9 cellular contexts compared by ENCODE assay signal in the genomic region with DNA sequence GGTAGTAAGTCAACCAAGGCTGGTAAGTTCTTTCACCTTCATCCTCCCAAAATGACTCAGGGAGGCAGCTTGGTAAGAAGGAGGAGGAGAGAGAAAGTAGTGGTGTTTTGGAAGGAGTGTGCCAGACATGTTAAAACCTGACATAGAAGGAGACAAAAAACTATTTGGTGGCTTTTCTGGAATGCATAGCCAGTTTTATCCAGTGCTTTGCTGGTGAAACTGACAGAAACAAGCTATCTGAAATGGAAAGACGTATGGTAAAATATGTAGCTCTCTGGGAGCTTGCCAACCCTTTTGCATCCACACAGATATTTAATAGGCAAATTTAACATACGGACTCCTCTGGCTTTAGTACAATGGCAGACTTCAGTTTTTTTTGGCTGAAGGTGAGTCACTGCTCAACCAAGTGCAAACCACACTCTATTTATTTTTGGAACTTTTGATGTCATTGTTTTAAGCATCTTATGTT. TPM values are rescaled to one million over a fixed set of nuclear protein-coding genes. Genes with fewer than 3 reads are reported as not detected.
DNase-seq lines count a peak whose midpoint lies in the region; ATAC-seq and TF ChIP-seq lines count a peak whose summit lies in the region.
"Had no signal": no experiment of that assay in that cellular context is flagged by ENCODE, and none has a peak within 500 bp of the region (broad histone marks: within the 10 kb centered on the region; RNA-seq: fewer than 3 reads in every experiment).

No MANE protein-coding gene starts in this region.

- peak; percentile 83 for ATAC-seq in GM19372 (IDR thresholded peaks at IDR 0.05; ENCODE audit: low read depth, unreplicated experiment)
- peak; percentile 80 for ATAC-seq in HG03354 (IDR thresholded peaks at IDR 0.05; ENCODE audit: poor library complexity, severe bottlenecking, unreplicated experiment)
- peak; percentile 92 for ATAC-seq in activated CD8-positive, alpha-beta T cell treated with anti-CD3 and anti-CD28 coated beads for 36 hours
- ATAC-seq in left cardiac atrium: no peak
- ATAC-seq: K562 had no signal

- peaks cover 73 to 87% of the 10 kb centered on the region in 2 donors for H3K36me3 Mint-ChIP-seq in CD4-positive, alpha-beta memory T cell
- peaks cover 68% of the 10 kb centered on the region for H3K36me3 Mint-ChIP-seq in activated CD8-positive, alpha-beta T cell treated with anti-CD3 and anti-CD28 coated beads for 36 hours (ENCODE audit: low read depth)

- peaks cover 0 to 1% (median 0%) of the 10 kb centered on the region in 8 donors for H3K9me3 Mint-ChIP-seq in CD4-positive, alpha-beta memory T cell
- no peaks in the 10 kb centered on the region for H3K9me3 Mint-ChIP-seq in activated CD8-positive, alpha-beta T cell treated with anti-CD3 and anti-CD28 coated beads for 36 hours

- POLR2A ChIA-PET in CD4-positive, alpha-beta memory T cell (lab: Charles Lee; ENCODE audit: partially characterized antibody): interaction anchor here (1.2 to 1.3 kb wide), 2 partner anchors 21 to 35 kb away, joined by 4 to 5 read pairs; no protein-coding TSS in a partner anchor
- POLR2A ChIA-PET in activated CD8-positive, alpha-beta T cell treated with anti-CD3 and anti-CD28 coated beads for 36 hours (lab: Charles Lee): no interaction called here

- peak in 3 of 5 donors; percentile 11 to 39 (median 17) for DNase-seq in CD4-positive, alpha-beta memory T cell
- peak; percentile 28 for DNase-seq in activated CD8-positive, alpha-beta T cell treated with anti-CD3 and anti-CD28 coated beads for 36 hours
- DNase-seq in myocyte (ENCODE audit: low read depth): peak; percentile 71
- DNase-seq in ecto neural progenitor cell (ENCODE audit: low spot score): no peak
- DNase-seq in left cardiac atrium: no peak
- DNase-seq in islet precursor cell: no peak

- peak overlapping the region in 1 of 8 donors; percentile 67 for H3K4me3 Mint-ChIP-seq in CD4-positive, alpha-beta memory T cell
- H3K4me3 Mint-ChIP-seq in activated CD8-positive, alpha-beta T cell treated with anti-CD3 and anti-CD28 coated beads for 36 hours: peak overlapping the region; percentile 11

- no peak overlapping the region for H3K27ac ChIP-seq in CD4-positive, alpha-beta memory T cell (ENCODE audit: low read depth, low read length)

- H3K36me3 ChIP-seq in CD4-positive, alpha-beta memory T cell (ENCODE audit: insufficient read depth, low read length): peaks cover 61% of the 10 kb centered on the region

- peak overlapping the region in 6 of 7 donors; percentile 34 to 79 (median 60) for H3K27ac Mint-ChIP-seq in CD4-positive, alpha-beta memory T cell
- H3K27ac Mint-ChIP-seq in activated CD8-positive, alpha-beta T cell treated with anti-CD3 and anti-CD28 coated beads for 36 hours: peak overlapping the region; percentile 88

- TF ChIP-seq CTCF in activated CD8-positive, alpha-beta T cell treated with anti-CD3 and anti-CD28 coated beads for 36 hours (IDR thresholded peaks at IDR 0.05): no peak

- H3K9me3 ChIP-seq in CD4-positive, alpha-beta memory T cell (ENCODE audit: control insufficient read depth in 1 of 2, low read length in 2 of 2): no peaks in the 10 kb centered on the region

- H3K4me1 ChIP-seq in CD4-positive, alpha-beta memory T cell (ENCODE audit: insufficient read depth, low read length): peaks cover 13% of the 10 kb centered on the region

- H3K27me3 Mint-ChIP-seq in CD4-positive, alpha-beta memory T cell: no peaks in the 10 kb centered on the region
- no peaks in the 10 kb centered on the region for H3K27me3 Mint-ChIP-seq in activated CD8-positive, alpha-beta T cell treated with anti-CD3 and anti-CD28 coated beads for 36 hours

- peaks cover 12 to 27% (median 20%) of the 10 kb centered on the region in 4 donors for H3K4me1 Mint-ChIP-seq in CD4-positive, alpha-beta memory T cell
- H3K4me1 Mint-ChIP-seq in activated CD8-positive, alpha-beta T cell treated with anti-CD3 and anti-CD28 coated beads for 36 hours (ENCODE audit: low read depth): peaks cover 43% of the 10 kb centered on the region

- CTCF ChIA-PET in CD4-positive, alpha-beta memory T cell (lab: Charles Lee; ENCODE audit: partially characterized antibody): no interaction called here
- CTCF ChIA-PET in activated CD8-positive, alpha-beta T cell treated with anti-CD3 and anti-CD28 coated beads for 36 hours (lab: Charles Lee): interaction anchor here (1.2 to 2.3 kb wide), 4 partner anchors 9 to 34 kb away, joined by 4 to 13 read pairs (median 6); no protein-coding TSS in a partner anchor

- H3K4me3 ChIP-seq in CD4-positive, alpha-beta memory T cell (ENCODE audit: low read length in 2 of 2): no peak overlapping the region
- H3K4me3 ChIP-seq: K562 had no signal

- H3K27me3 ChIP-seq in CD4-positive, alpha-beta memory T cell (ENCODE audit: insufficient read depth, low read length): no peaks in the 10 kb centered on the region

- intact Hi-C loops in CD4-positive, alpha-beta memory T cell (cut with micrococcal nuclease): loop anchor here (5.0 kb wide), 1 partner anchor 34 kb away; no protein-coding TSS in a partner anchor
- intact Hi-C loops in activated CD8-positive, alpha-beta T cell treated with anti-CD3 and anti-CD28 coated beads for 36 hours (cut with micrococcal nuclease): no loop called here
- intact Hi-C loops in left cardiac atrium (cut with DNase I): no loop called here

RNA-seq across cellular contexts. Expression of gene RAB14, which starts 45.4 kb away (rescaled TPM):
- total RNA-seq in CD4-positive, alpha-beta memory T cell: 10 to 100 TPM; 65.5 to 68.1 TPM
- polyA plus RNA-seq in CD4-positive, alpha-beta memory T cell: 10 to 100 TPM; 34.8 to 54.0 TPM
- 10 to 100 TPM; 54.3 to 55.5 TPM for total RNA-seq in activated CD8-positive, alpha-beta T cell treated with anti-CD3 and anti-CD28 coated beads for 36 hours
- 23.4 and 32.4 TPM in 2 replicates for total RNA-seq in myocyte
- 35.8 TPM for polyA plus RNA-seq in myocyte (2012)
- 10 to 100 TPM; 44.1 to 49.3 TPM for total RNA-seq in left cardiac atrium

Comparison
In these comparisons a context has a peak if more than half of its experiments do, and no peak if none do; other contexts are left out.
1. DNase-seq: peak in CD4-positive, alpha-beta memory T cell (3 of 5), activated CD8-positive, alpha-beta T cell treated with anti-CD3 and anti-CD28 coated beads for 36 hours (single experiment) and myocyte (single experiment); none in ecto neural progenitor cell (single experiment), left cardiac atrium (single experiment) and islet precursor cell (single experiment).
2. ATAC-seq: peak in GM19372 (single experiment), HG03354 (single experiment) and activated CD8-positive, alpha-beta T cell treated with anti-CD3 and anti-CD28 coated beads for 36 hours (single experiment); none in left cardiac atrium (0 of 2).